8 cellular contexts compared by ENCODE assay signal in the genomic region with DNA sequence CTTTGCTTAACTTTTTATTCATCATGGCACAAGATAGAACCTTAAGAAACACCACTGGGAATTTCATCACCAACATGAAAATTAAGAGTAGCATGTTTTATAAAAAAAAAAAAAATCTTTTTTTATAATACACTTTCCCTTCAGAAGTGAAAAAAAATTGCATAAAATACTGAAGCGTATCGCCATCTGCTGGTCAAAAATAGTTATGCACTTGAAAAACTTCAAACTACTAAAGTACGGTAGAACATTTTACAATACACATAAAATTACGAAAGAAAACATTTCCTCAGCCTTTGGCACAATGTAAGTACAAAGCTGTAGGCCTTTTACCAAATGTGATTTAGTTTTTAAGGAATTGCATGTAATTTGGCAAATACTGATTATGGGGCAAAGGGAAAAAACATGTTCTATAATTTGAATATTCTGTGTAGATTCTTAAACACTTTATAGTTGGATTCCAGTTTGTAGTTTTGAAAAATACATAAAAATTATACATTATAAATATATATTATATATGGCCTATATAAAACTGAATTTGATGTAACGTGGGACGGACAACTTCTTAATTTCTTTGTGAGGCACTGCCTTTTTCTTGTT. TPM values are rescaled to one million over a fixed set of nuclear protein-coding genes. Genes with fewer than 3 reads are reported as not detected.
A peak's percentile ranks its signal among the peaks of the same experiment; 100 is the strongest.
DNase-seq lines count a peak whose midpoint lies in the region; ATAC-seq, FAIRE-seq and TF ChIP-seq lines count a peak whose summit lies in the region.

No MANE protein-coding gene starts in this region.

- no peak overlapping the region for H3K4me2 ChIP-seq in GM12878 (ENCODE audit: control insufficient read depth, insufficient read depth)

- H3K27me3 ChIP-seq in GM12878 (replicated peaks in 1 of 2; ENCODE audit: control insufficient read depth in 2 of 2, insufficient read depth in 2 of 2, low read length in 1 of 2): no peaks in the 10 kb centered on the region
- H3K27me3 ChIP-seq in right lobe of liver: no peaks in the 10 kb centered on the region
- no peaks in the 10 kb centered on the region for H3K27me3 ChIP-seq in effector memory CD4-positive, alpha-beta T cell (replicated peaks; ENCODE audit: control insufficient read depth, insufficient read depth, low read length, poor library complexity, severe bottlenecking)

- POLR2A ChIA-PET in GM12878 (lab: Charles Lee): no interaction called here

- TF ChIP-seq POLR2A in GM12878 (IDR thresholded peaks at IDR 0.05; ENCODE audit: low read depth, low read length) (no peak), right lobe of liver (IDR thresholded peaks at IDR 0.05) (no peak)

- no peak overlapping the region for H3K9ac ChIP-seq in GM12878 (ENCODE audit: control insufficient read depth, insufficient read depth, low read length)

- TF ChIP-seq CTCF in GM12878 (IDR thresholded peaks at IDR 0.05 in 2 of 3, conservative IDR thresholded peaks at IDR 0.05 in 1 of 3; ENCODE audit: control insufficient read depth in 2 of 3, extremely low read depth in 1 of 3, insufficient read depth in 1 of 3, low read depth in 3 of 3, low read length in 3 of 3): peak; percentile 52 to 60 (median 54)
- peak; percentile 54 to 84 (median 80) for TF ChIP-seq CTCF in right lobe of liver (IDR thresholded peaks at IDR 0.05)

- SMC1A ChIA-PET in GM12878 (lab: Charles Lee; ENCODE audit: uncharacterized antibody, unreplicated experiment): interaction anchor here (0.6 to 3.3 kb wide), 3 partner anchors 284 to 948 kb away, joined by 3 to 23 read pairs (median 3); no protein-coding TSS in a partner anchor

- H3K36me3 ChIP-seq in GM12878 (ENCODE audit: control insufficient read depth in 2 of 2, insufficient read depth in 2 of 2, low read length in 1 of 2) (no peaks in the 10 kb centered on the region), right lobe of liver (no peaks in the 10 kb centered on the region)
- no peaks in the 10 kb centered on the region for H3K36me3 ChIP-seq in effector memory CD4-positive, alpha-beta T cell (ENCODE audit: control insufficient read depth, insufficient read depth, low read length)

- no peak for ATAC-seq in GM12878
- peak in 3 of 4 donors; percentile 42 to 53 (median 45) for ATAC-seq in right lobe of liver
- no peak for ATAC-seq in GM21447 (IDR thresholded peaks at IDR 0.05; ENCODE audit: unreplicated experiment)
- ATAC-seq in HG02885 (IDR thresholded peaks at IDR 0.05; ENCODE audit: poor library complexity, unreplicated experiment): no peak

- CTCF ChIA-PET in GM12878 (lab: Yijun Ruan, JAX): interaction anchor here (0.7 to 5.5 kb wide), 8 partner anchors 11 to 948 kb away, joined by 3 to 62 read pairs (median 5); no protein-coding TSS in a partner anchor

- H3K9me3 ChIP-seq in GM12878 (replicated peaks; ENCODE audit: control insufficient read depth, insufficient read depth, low read length): no peaks in the 10 kb centered on the region
- H3K9me3 ChIP-seq in right lobe of liver: no peaks in the 10 kb centered on the region
- no peaks in the 10 kb centered on the region for H3K9me3 ChIP-seq in effector memory CD4-positive, alpha-beta T cell (ENCODE audit: control insufficient read depth, low read length)

- no peaks in the 10 kb centered on the region for H4K20me1 ChIP-seq in GM12878 (ENCODE audit: control insufficient read depth, insufficient read depth)

- intact Hi-C loops in GM12878 (cut with micrococcal nuclease; ENCODE audit: unreplicated experiment): loop anchor here (1.0 to 2.0 kb wide), 2 partner anchors 415 to 947 kb away; no protein-coding TSS in a partner anchor
- intact Hi-C loops in right lobe of liver (cut with DNase I): loop anchor here (10.0 kb wide), 1 partner anchor 953 kb away; no protein-coding TSS in a partner anchor

- RAD21 ChIA-PET in GM12878 (lab: Charles Lee; ENCODE audit: unreplicated experiment): interaction anchor here (1.0 to 1.5 kb wide), 2 partner anchors 45 to 413 kb away, joined by 3 read pairs; no protein-coding TSS in a partner anchor

- H3K27ac ChIP-seq in GM12878 (ENCODE audit: control insufficient read depth, insufficient read depth) (no peak overlapping the region), right lobe of liver (no peak overlapping the region)
- no peak overlapping the region for H3K27ac ChIP-seq in effector memory CD4-positive, alpha-beta T cell (ENCODE audit: insufficient read depth, low read length, poor library complexity, severe bottlenecking)

- no peak overlapping the region for H2AFZ ChIP-seq in GM12878 (ENCODE audit: control insufficient read depth, low read depth, low read length)

- H3K4me1 ChIP-seq in GM12878 (ENCODE audit: control insufficient read depth, insufficient read depth, low read length) (no peaks in the 10 kb centered on the region), right lobe of liver (no peaks in the 10 kb centered on the region)
- H3K4me1 ChIP-seq in effector memory CD4-positive, alpha-beta T cell (ENCODE audit: control insufficient read depth, insufficient read depth, low read length, poor library complexity, severe bottlenecking): no peaks in the 10 kb centered on the region

- H3K4me3 ChIP-seq in GM12878 (no peak overlapping the region), right lobe of liver (no peak overlapping the region)
- H3K4me3 ChIP-seq in effector memory CD4-positive, alpha-beta T cell (ENCODE audit: insufficient read depth, low read depth, low read length, poor library complexity, severe bottlenecking): no peak overlapping the region

- no peaks in the 10 kb centered on the region for H3K79me2 ChIP-seq in GM12878 (ENCODE audit: control insufficient read depth, insufficient read depth, low read length)

- peak; percentile 55 for TF ChIP-seq RAD21 in GM12878 (IDR thresholded peaks at IDR 0.05; ENCODE audit: insufficient read depth, low read depth, low read length)

- DNase-seq in DMS53 treated with DMSO at 0.1 percent for 48 hours (lab: John Stamatoyannopoulos, UW; ENCODE audit: unreplicated experiment) (peak; percentile 0), HuH-7 (ENCODE audit: low spot score) (peak; percentile 6), GM12878 (ENCODE audit: low read depth, low spot score) (no peak), right lobe of liver (no peak)
- no peak for DNase-seq in effector memory CD4-positive, alpha-beta T cell
- DNase-seq in activated CD8-positive, alpha-beta memory T cell treated with anti-CD3 and anti-CD28 coated beads for 24 hours: no peak

- WGBS in GM12878 (ENCODE audit: insufficient coverage, insufficient replicate concordance, low lambda C conversion rate, missing lambda C conversion rate): 45% methylated on average over 6 of the region's 6 CpGs
- 14% methylated on average over 6 of the region's 6 CpGs for WGBS in right lobe of liver (ENCODE audit: insufficient coverage, low coverage, low lambda C conversion rate, missing lambda C conversion rate)

- BruUV-seq in GM12878 (replicated peaks; lab: Mats Ljungman, UMichigan): no TSS peak

- TF ChIP-seq EP300 in GM12878 (IDR thresholded peaks at IDR 0.05; ENCODE audit: borderline replicate concordance in 1 of 2, control insufficient read depth in 1 of 2, low read depth in 2 of 2, low read length in 2 of 2): no peak

- in situ Hi-C loops in GM12878 (cut with MboI): no loop called here

- FAIRE-seq in GM12878 (lab: Jason Lieb, UNC): peak; percentile 41

TF ChIP-seq in GM12878, 131 proteins besides CTCF, POLR2A, EP300 and RAD21:
- TF ChIP-seq SMC3 (IDR thresholded peaks at IDR 0.05; ENCODE audit: borderline replicate concordance, low read length) (peak; percentile 60; the same call in 1 of the 2 replicates), ZNF384 (IDR thresholded peaks at IDR 0.05; ENCODE audit: borderline replicate concordance, low read depth, low read length) (peak; percentile 82)
- TF ChIP-seq, protein P1, sequence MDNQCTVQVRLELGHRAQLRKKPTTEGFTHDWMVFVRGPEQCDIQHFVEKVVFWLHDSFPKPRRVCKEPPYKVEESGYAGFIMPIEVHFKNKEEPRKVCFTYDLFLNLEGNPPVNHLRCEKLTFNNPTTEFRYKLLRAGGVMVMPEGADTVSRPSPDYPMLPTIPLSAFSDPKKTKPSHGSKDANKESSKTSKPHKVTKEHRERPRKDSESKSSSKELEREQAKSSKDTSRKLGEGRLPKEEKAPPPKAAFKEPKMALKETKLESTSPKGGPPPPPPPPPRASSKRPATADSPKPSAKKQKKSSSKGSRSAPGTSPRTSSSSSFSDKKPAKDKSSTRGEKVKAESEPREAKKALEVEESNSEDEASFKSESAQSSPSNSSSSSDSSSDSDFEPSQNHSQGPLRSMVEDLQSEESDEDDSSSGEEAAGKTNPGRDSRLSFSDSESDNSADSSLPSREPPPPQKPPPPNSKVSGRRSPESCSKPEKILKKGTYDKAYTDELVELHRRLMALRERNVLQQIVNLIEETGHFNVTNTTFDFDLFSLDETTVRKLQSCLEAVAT (IDR thresholded peaks at IDR 0.05): no peak

RNA-seq across cellular contexts. Expression of gene HCCS, which starts 26.5 kb away (rescaled TPM):
- total RNA-seq in GM12878 (2013; cell fraction: nucleolus; rRNA removed): 8.3 and 8.4 TPM in 2 replicates
- total RNA-seq in GM12878 (2014; rRNA removed) (20.3 and 20.4 TPM in 2 replicates), GM12878 (2014; rRNA removed; fragmentation: Illumina TruSeq; extraction: Trizol) (22.2 and 27.5 TPM in 2 replicates), GM12878 (2021) (30.0 and 36.0 TPM in 2 replicates), right lobe of liver (10 to 100 TPM in 5 of 6 experiments, 1 to 10 TPM in 1; 8.5 to 13.1 (median 10.3) TPM)
- polyA plus RNA-seq in GM12878 (2011; ENCODE audit: low read depth): 18.2 TPM
- polyA plus RNA-seq in GM12878 (2011; rRNA removed) (39.3 and 44.3 TPM in 2 replicates), GM12878 (2014; fragmentation: Illumina TruSeq; extraction: Trizol) (38.2 and 39.4 TPM in 2 replicates), GM12878 (2014; fragmentation: Nextera tagmentation; extraction: Ambion mirVana) (10 to 100 TPM; 11.8 to 15.6 TPM), GM12878 (2014; rRNA removed) (32.2 and 37.7 TPM in 2 replicates), GM12878 (2016; fragmentation: Nextera tagmentation; extraction: Ambion mirVana) (10 to 100 TPM; 65.8 to 69.6 TPM)
- polyA plus RNA-seq in GM12878 (2011; cell fraction: cytosol; rRNA removed): 22.5 and 22.6 TPM in 2 replicates
- polyA plus RNA-seq in GM12878 (2011; cell fraction: nucleus; rRNA removed): 10.8 and 13.5 TPM in 2 replicates
- 20.7 and 21.1 TPM in 2 replicates for polyA plus RNA-seq in GM12878 (2012)
- polyA minus RNA-seq in GM12878 (2011; rRNA and poly(A)+ RNA removed): 20.8 and 26.8 TPM in 2 replicates
- 8.5 and 9.8 TPM in 2 replicates for polyA minus RNA-seq in GM12878 (2011; cell fraction: cytosol; rRNA and poly(A)+ RNA removed)
- polyA minus RNA-seq in GM12878 (2011; cell fraction: nucleus; rRNA and poly(A)+ RNA removed): 3.0 and 5.0 TPM in 2 replicates

Comparison
In these comparisons a context has a peak if more than half of its experiments do, and no peak if none do; other contexts are left out.
1. DNase-seq: peak in DMS53 treated with DMSO at 0.1 percent for 48 hours (single experiment) and HuH-7 (single experiment); none in GM12878 (single experiment), right lobe of liver (0 of 3), effector memory CD4-positive, alpha-beta T cell (0 of 3) and activated CD8-positive, alpha-beta memory T cell treated with anti-CD3 and anti-CD28 coated beads for 24 hours (single experiment).
2. ATAC-seq: peak in right lobe of liver (3 of 4); none in GM12878 (single experiment), GM21447 (single experiment) and HG02885 (single experiment).